ENCODE assay signal across 1 cellular context in genomic region chr10:98125940-98126631, GRCh38.
TF ChIP-seq lines count a peak whose summit lies in the region.

No MANE protein-coding gene starts in this region.

TF ChIP-seq in H1, 55 proteins besides CTCF, POLR2A, EP300 and RAD21 (continued from another document):
- TF ChIP-seq HDAC2 (IDR thresholded peaks at IDR 0.05; ENCODE audit: borderline replicate concordance in 1 of 2, low read depth in 2 of 2, low read length in 2 of 2) (no peak), TEAD4 (IDR thresholded peaks at IDR 0.05; ENCODE audit: low read depth, low read length) (no peak), HDAC6 (IDR thresholded peaks at IDR 0.05; ENCODE audit: low read depth, low read length) (no peak), TAF1 (IDR thresholded peaks at IDR 0.05; ENCODE audit: low read depth, low read length) (no peak), JUND (IDR thresholded peaks at IDR 0.05; ENCODE audit: low read length) (peak; percentile 21; the same call in 1 of the 2 replicates), BACH1 (IDR thresholded peaks at IDR 0.05; ENCODE audit: low read length) (0 out of 2 replicates have a peak, but pooled peaks have one; percentile 13), POLR2AphosphoS5 (IDR thresholded peaks at IDR 0.05; ENCODE audit: low read depth, low read length) (no peak), TBP (IDR thresholded peaks at IDR 0.05; ENCODE audit: low read depth, low read length) (no peak), CHD7 (IDR thresholded peaks at IDR 0.05; ENCODE audit: insufficient replicate concordance, low read length) (no peak), CHD2 (IDR thresholded peaks at IDR 0.05; ENCODE audit: low read length) (no peak), SP4 (IDR thresholded peaks at IDR 0.05; ENCODE audit: low read length) (no peak), TAF7 (optimal IDR thresholded peaks at IDR 0.05; ENCODE audit: borderline replicate concordance, low read depth, low read length) (no peak), KDM5A (IDR thresholded peaks at IDR 0.05; ENCODE audit: low read length) (no peak), NANOG (IDR thresholded peaks at IDR 0.05; ENCODE audit: insufficient read depth, low read depth, low read length, poor library complexity, severe bottlenecking) (no peak), SRF (IDR thresholded peaks at IDR 0.05; ENCODE audit: low read depth, low read length) (no peak), SIRT6 (IDR thresholded peaks at IDR 0.05; ENCODE audit: low read length) (no peak), NRF1 (IDR thresholded peaks at IDR 0.05; ENCODE audit: low read depth, low read length) (no peak), CHD1 (IDR thresholded peaks at IDR 0.05; ENCODE audit: low read depth, low read length) (no peak), SUZ12 (IDR thresholded peaks at IDR 0.05; ENCODE audit: low read length) (no peak), PHF8 (conservative IDR thresholded peaks at IDR 0.05; ENCODE audit: low read depth, low read length) (no peak), POU5F1 (IDR thresholded peaks at IDR 0.05; ENCODE audit: low read depth, low read length) (no peak), CBX5 (IDR thresholded peaks at IDR 0.05; ENCODE audit: low read depth, low read length) (no peak), RFX5 (IDR thresholded peaks at IDR 0.05; ENCODE audit: borderline replicate concordance, low read depth, low read length) (no peak), MAFK (IDR thresholded peaks at IDR 0.05; ENCODE audit: low read depth, low read length) (peak; percentile 50; the same call in 1 of the 2 replicates), BRCA1 (IDR thresholded peaks at IDR 0.05; ENCODE audit: low read depth, low read length) (no peak), RXRA (IDR thresholded peaks at IDR 0.05; ENCODE audit: insufficient read depth, low read depth, low read length) (no peak)
- TF ChIP-seq, protein P1, sequence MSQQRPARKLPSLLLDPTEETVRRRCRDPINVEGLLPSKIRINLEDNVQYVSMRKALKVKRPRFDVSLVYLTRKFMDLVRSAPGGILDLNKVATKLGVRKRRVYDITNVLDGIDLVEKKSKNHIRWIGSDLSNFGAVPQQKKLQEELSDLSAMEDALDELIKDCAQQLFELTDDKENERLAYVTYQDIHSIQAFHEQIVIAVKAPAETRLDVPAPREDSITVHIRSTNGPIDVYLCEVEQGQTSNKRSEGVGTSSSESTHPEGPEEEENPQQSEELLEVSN (IDR thresholded peaks at IDR 0.05) = no peak
